8 cellular contexts compared by ENCODE assay signal in the genomic region with DNA sequence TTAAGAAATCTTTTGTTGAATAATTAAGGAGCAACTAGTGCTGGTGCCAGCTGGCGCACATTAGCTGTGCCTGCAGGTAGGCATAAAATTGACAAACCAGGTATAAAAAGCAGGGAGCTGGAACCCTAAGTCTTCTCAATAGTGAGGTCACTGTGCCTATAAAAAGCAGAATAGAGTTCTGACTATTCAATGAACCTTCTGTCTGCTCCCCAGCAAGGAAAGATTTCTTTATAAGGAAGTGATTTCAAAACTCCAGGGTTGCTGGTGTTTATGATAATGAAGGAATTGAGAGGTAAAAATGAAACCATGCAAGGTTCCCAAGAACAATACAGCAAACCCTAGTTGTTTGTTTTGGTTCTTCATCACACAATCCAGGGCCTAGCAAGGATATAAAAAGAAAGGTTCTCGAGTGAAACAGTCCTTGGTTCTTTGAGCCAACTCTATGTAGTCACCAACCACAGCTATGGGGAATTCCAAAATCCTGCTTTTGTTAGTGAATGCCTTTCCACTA.
DNase-seq lines count a peak whose midpoint lies in the region; ATAC-seq, FAIRE-seq and TF ChIP-seq lines count a peak whose summit lies in the region.

No MANE protein-coding gene starts in this region.

- H4K8ac ChIP-seq in mesendoderm (ENCODE audit: low read depth, low read length), result no peak overlapping the region

- POLR2A ChIA-PET in SK-N-SH (lab: Yijun Ruan, JAX), result no interaction called here

- no peak for TF ChIP-seq RAD21 in SK-N-SH (IDR thresholded peaks at IDR 0.05; ENCODE audit: low read length)

- H3K79me1 ChIP-seq in mesendoderm (ENCODE audit: low read length), result no peaks in the 10 kb centered on the region

- H3K4me2 ChIP-seq in SK-N-SH (peak overlapping the region; percentile 30), Karpas-422 (ENCODE audit: low read depth, low read length, poor library complexity, severe bottlenecking) (no peak overlapping the region), mesendoderm (ENCODE audit: low read length) (no peak overlapping the region)

- H3K4me1 ChIP-seq in SK-N-SH (ENCODE audit: control insufficient read depth in 1 of 2, insufficient read depth in 2 of 2, low read depth in 1 of 2, low read length in 1 of 2) (peaks cover 14 to 16% of the 10 kb centered on the region in 2 experiments; a peak in 3 of 4 replicates), foreskin keratinocyte (peaks cover 36% of the 10 kb centered on the region), small intestine (ENCODE audit: control insufficient read depth in 2 of 2, insufficient read depth in 1 of 2, low read depth in 1 of 2, low read length in 1 of 2) (peaks cover 0 to 3% of the 10 kb centered on the region in 2 donors), Karpas-422 (ENCODE audit: low read length) (peaks cover 18% of the 10 kb centered on the region), mesendoderm (ENCODE audit: control insufficient read depth, low read depth, low read length) (no peaks in the 10 kb centered on the region)

- no peak for FAIRE-seq in small intestine (lab: Jason Lieb, UNC)

- no peak overlapping the region for H3K56ac ChIP-seq in mesendoderm (ENCODE audit: low read length)

- peaks cover 15% of the 10 kb centered on the region for H3F3A ChIP-seq in SK-N-SH (replicated peaks; ENCODE audit: insufficient read depth)

- CTCF ChIA-PET in SK-N-SH (lab: Yijun Ruan, JAX), result interaction anchor here (0.8 to 3.4 kb wide), 6 partner anchors 10 to 144 kb away, joined by 3 to 19 read pairs (median 8); no protein-coding TSS in a partner anchor

- H3K4me3 ChIP-seq in SK-N-SH (ENCODE audit: low read depth in 2 of 2, low read length in 1 of 2) (no peak overlapping the region), small intestine (ENCODE audit: low read depth in 1 of 2, low read length in 2 of 2) (no peak overlapping the region), Karpas-422 (ENCODE audit: low read length) (no peak overlapping the region), mesendoderm (ENCODE audit: low read length) (no peak overlapping the region)

- no peak for TF ChIP-seq EP300 in SK-N-SH (IDR thresholded peaks at IDR 0.05; ENCODE audit: borderline replicate concordance in 1 of 2, low read depth in 1 of 2, low read length in 1 of 2)

- H3K9me3 ChIP-seq in SK-N-SH (no peaks in the 10 kb centered on the region), small intestine (ENCODE audit: control insufficient read depth, low read depth) (no peaks in the 10 kb centered on the region), Karpas-422 (ENCODE audit: low read length) (peaks cover 3% of the 10 kb centered on the region)

- H3K36me3 ChIP-seq in SK-N-SH (replicated peaks in 1 of 2; ENCODE audit: control insufficient read depth in 1 of 2, insufficient read depth in 2 of 2, low read length in 1 of 2) (peaks cover 0 to 12% of the 10 kb centered on the region in 2 experiments), small intestine (ENCODE audit: control insufficient read depth in 2 of 2, insufficient read depth in 2 of 2, low read length in 2 of 2) (no peaks in the 10 kb centered on the region), Karpas-422 (ENCODE audit: insufficient read depth, low read length) (peaks cover 9% of the 10 kb centered on the region), mesendoderm (ENCODE audit: control insufficient read depth, insufficient read depth, low read length) (no peaks in the 10 kb centered on the region)

- TF ChIP-seq CTCF in SK-N-SH (IDR thresholded peaks at IDR 0.05), result no peak
- TF ChIP-seq CTCF in foreskin keratinocyte (conservative IDR thresholded peaks at IDR 0.05), result no peak

- no peak overlapping the region for H2AK5ac ChIP-seq in mesendoderm (ENCODE audit: low read length)

- H3K27ac ChIP-seq in SK-N-SH (ENCODE audit: low read depth in 2 of 2, low read length in 1 of 2), result peak overlapping the region; percentile 2 to 80; a peak in 3 of 4 replicates
- H3K27ac ChIP-seq in foreskin keratinocyte, result peak overlapping the region; percentile 74
- peak overlapping the region in 1 of 2 donors; percentile 87 for H3K27ac ChIP-seq in small intestine (ENCODE audit: low read depth in 1 of 2, low read length in 1 of 2)
- no peak overlapping the region for H3K27ac ChIP-seq in Karpas-422 (ENCODE audit: low read length)
- no peak overlapping the region for H3K27ac ChIP-seq in mesendoderm (ENCODE audit: low read depth, low read length)

- H3K4ac ChIP-seq in mesendoderm (ENCODE audit: low read depth, low read length), result no peak overlapping the region

- no peak overlapping the region for H4K5ac ChIP-seq in mesendoderm (ENCODE audit: low read length)

- H4K20me1 ChIP-seq in SK-N-SH (ENCODE audit: insufficient read depth) (no peaks in the 10 kb centered on the region), Karpas-422 (ENCODE audit: insufficient read depth, low read depth, low read length) (no peaks in the 10 kb centered on the region)

- no peak overlapping the region for H3K18ac ChIP-seq in mesendoderm (ENCODE audit: low read length)

- H2AFZ ChIP-seq in SK-N-SH (ENCODE audit: low read depth) (no peak overlapping the region), Karpas-422 (ENCODE audit: low read length) (no peak overlapping the region)

- ATAC-seq in GM21786 (IDR thresholded peaks at IDR 0.05; ENCODE audit: unreplicated experiment) (peak; percentile 41), foreskin keratinocyte (peak; percentile 92), HG02870 (IDR thresholded peaks at IDR 0.05; ENCODE audit: unreplicated experiment) (no peak)

- H3K9ac ChIP-seq in SK-N-SH, result peak overlapping the region; percentile 13; the same call in 1 of the 2 replicates
- no peak overlapping the region for H3K9ac ChIP-seq in Karpas-422 (ENCODE audit: low read length)
- no peak overlapping the region for H3K9ac ChIP-seq in mesendoderm (ENCODE audit: low read length)

- DNase-seq in SK-N-SH (no peak), foreskin keratinocyte (peak; percentile 92 to 94), small intestine (peak; percentile 42), Karpas-422 (no peak), mesendoderm (no peak), activated T-cell treated with anti-CD3 and anti-CD28 coated beads for 4 hours (no peak)

- H3K79me2 ChIP-seq in SK-N-SH (ENCODE audit: insufficient read depth) (no peaks in the 10 kb centered on the region; the same call in 1 of the 2 replicates), Karpas-422 (ENCODE audit: low read length) (0 out of 2 replicates have a peak, but pooled peaks cover under 1% of the 10 kb centered on the region), mesendoderm (ENCODE audit: control insufficient read depth, insufficient read depth, low read length) (no peaks in the 10 kb centered on the region)

- H3K23ac ChIP-seq in mesendoderm (ENCODE audit: low read length), result no peak overlapping the region

- 63% methylated on average over 2 of the region's 2 CpGs for WGBS in SK-N-SH (ENCODE audit: low lambda C conversion rate)
- 39 to 47% (median 45%) methylated on average over 2 of the region's 2 CpGs for WGBS in small intestine, 3 donors
- no CpG with 5 or more reads among the region's 2 CpGs for WGBS in mesendoderm (ENCODE audit: extremely low coverage, insufficient coverage, low lambda C conversion rate)

- H2BK5ac ChIP-seq in mesendoderm (ENCODE audit: low read length), result no peak overlapping the region

- no peak overlapping the region for H2BK120ac ChIP-seq in mesendoderm (ENCODE audit: low read depth, low read length)

- H3K9me2 ChIP-seq in SK-N-SH, result no peaks in the 10 kb centered on the region
- no peaks in the 10 kb centered on the region for H3K9me2 ChIP-seq in Karpas-422 (replicated peaks; ENCODE audit: insufficient read depth, low read length)

- H2BK15ac ChIP-seq in mesendoderm (replicated peaks; ENCODE audit: low read depth), result no peak overlapping the region

- no peaks in the 10 kb centered on the region for H3K27me3 ChIP-seq in SK-N-SH (ENCODE audit: insufficient read depth)
- H3K27me3 ChIP-seq in foreskin keratinocyte, result no peaks in the 10 kb centered on the region
- H3K27me3 ChIP-seq in small intestine (ENCODE audit: control insufficient read depth in 2 of 2, insufficient read depth in 2 of 2, low read length in 2 of 2), result no peaks in the 10 kb centered on the region
- no peaks in the 10 kb centered on the region for H3K27me3 ChIP-seq in Karpas-422 (ENCODE audit: low read length)
- no peaks in the 10 kb centered on the region for H3K27me3 ChIP-seq in mesendoderm (ENCODE audit: insufficient read depth, low read length, poor library complexity)

TF ChIP-seq in SK-N-SH, 30 proteins besides CTCF, POLR2A, EP300 and RAD21 (continues in another document):
- TF ChIP-seq TEAD4 (IDR thresholded peaks at IDR 0.05; ENCODE audit: borderline replicate concordance, insufficient read depth), result no peak
- TF ChIP-seq, protein P1, sequence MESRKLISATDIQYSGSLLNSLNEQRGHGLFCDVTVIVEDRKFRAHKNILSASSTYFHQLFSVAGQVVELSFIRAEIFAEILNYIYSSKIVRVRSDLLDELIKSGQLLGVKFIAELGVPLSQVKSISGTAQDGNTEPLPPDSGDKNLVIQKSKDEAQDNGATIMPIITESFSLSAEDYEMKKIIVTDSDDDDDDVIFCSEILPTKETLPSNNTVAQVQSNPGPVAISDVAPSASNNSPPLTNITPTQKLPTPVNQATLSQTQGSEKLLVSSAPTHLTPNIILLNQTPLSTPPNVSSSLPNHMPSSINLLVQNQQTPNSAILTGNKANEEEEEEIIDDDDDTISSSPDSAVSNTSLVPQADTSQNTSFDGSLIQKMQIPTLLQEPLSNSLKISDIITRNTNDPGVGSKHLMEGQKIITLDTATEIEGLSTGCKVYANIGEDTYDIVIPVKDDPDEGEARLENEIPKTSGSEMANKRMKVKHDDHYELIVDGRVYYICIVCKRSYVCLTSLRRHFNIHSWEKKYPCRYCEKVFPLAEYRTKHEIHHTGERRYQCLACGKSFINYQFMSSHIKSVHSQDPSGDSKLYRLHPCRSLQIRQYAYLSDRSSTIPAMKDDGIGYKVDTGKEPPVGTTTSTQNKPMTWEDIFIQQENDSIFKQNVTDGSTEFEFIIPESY (IDR thresholded peaks at IDR 0.05; ENCODE audit: borderline replicate concordance, low read depth), result no peak
- TF ChIP-seq, protein P2, sequence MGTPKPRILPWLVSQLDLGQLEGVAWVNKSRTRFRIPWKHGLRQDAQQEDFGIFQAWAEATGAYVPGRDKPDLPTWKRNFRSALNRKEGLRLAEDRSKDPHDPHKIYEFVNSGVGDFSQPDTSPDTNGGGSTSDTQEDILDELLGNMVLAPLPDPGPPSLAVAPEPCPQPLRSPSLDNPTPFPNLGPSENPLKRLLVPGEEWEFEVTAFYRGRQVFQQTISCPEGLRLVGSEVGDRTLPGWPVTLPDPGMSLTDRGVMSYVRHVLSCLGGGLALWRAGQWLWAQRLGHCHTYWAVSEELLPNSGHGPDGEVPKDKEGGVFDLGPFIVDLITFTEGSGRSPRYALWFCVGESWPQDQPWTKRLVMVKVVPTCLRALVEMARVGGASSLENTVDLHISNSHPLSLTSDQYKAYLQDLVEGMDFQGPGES (IDR thresholded peaks at IDR 0.05; ENCODE audit: low read depth, low read length), result no peak
- TF ChIP-seq RCOR1 (IDR thresholded peaks at IDR 0.05; ENCODE audit: low read length), result no peak
- no peak for TF ChIP-seq MEF2A (IDR thresholded peaks at IDR 0.05; ENCODE audit: borderline replicate concordance, low read depth)
- TF ChIP-seq EZH2phosphoT487 (IDR thresholded peaks at IDR 0.05; ENCODE audit: borderline replicate concordance, low read depth), result no peak
- TF ChIP-seq GATA2 (CRISPR knock-in tag; IDR thresholded peaks at IDR 0.05), result no peak
- TF ChIP-seq YY1 (IDR thresholded peaks at IDR 0.05; ENCODE audit: low read depth), result no peak

Comparison
In these comparisons a context has a peak if more than half of its experiments do, and no peak if none do; other contexts are left out.
1. DNase-seq: peak in foreskin keratinocyte (2 of 2) and small intestine (single experiment); none in SK-N-SH (single experiment), Karpas-422 (single experiment), mesendoderm (single experiment) and activated T-cell treated with anti-CD3 and anti-CD28 coated beads for 4 hours (single experiment).
2. H3K27ac ChIP-seq: peak in SK-N-SH (2 of 2) and foreskin keratinocyte (single experiment); none in Karpas-422 (single experiment) and mesendoderm (single experiment).